7 cellular contexts compared by ENCODE assay signal in the genomic region with DNA sequence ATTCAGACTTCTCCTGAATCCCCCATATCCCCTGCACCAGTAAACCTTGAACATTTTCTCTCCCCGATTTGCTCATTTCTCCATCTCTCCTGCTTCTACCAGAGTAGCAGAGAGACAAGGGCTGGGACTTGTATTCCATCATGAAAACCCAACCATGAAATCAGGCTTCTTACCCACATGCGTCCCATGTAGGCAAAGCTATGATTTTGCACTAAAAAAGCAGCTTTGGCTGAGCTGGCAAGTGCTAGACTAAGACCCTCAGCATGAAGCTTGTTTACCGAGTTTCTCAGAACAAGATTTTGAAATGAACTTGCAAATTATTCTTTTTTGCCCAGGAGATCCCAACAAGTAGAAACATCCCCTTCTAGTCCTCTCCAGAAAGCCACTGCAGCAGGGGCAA.
"Had no signal": no experiment of that assay in that cellular context is flagged by ENCODE, and none has a peak within 500 bp of the region (broad histone marks: within the 10 kb centered on the region; RNA-seq: fewer than 3 reads in every experiment).

No MANE protein-coding gene starts in this region.

- H2AFZ ChIP-seq: GM23248 had no signal

- DNase-seq: GM23248, GOT3, H7 had no signal

- H3K27ac ChIP-seq: GM23248 had no signal

- H3K4me3 Mint-ChIP-seq: IgD-negative memory B cell had no signal

- H3K9ac ChIP-seq: GM23248 had no signal

- H3K4me1 Mint-ChIP-seq: IgD-negative memory B cell had no signal

- FAIRE-seq: HTR-8/SVneo had no signal

- ATAC-seq: HCT116 had no signal

- H3K4me3 ChIP-seq: GM23248, HAP-1 had no signal

- H3K27ac Mint-ChIP-seq: IgD-negative memory B cell had no signal

- H3K36me3 ChIP-seq: HAP-1 had no signal
